ENCODE assay signal across 16 cellular contexts in genomic region chr3:59908280-59908679, GRCh38.
"Had no signal": no experiment of that assay in that cellular context is flagged by ENCODE, and none has a peak within 500 bp of the region (broad histone marks: within the 10 kb centered on the region; RNA-seq: fewer than 3 reads in every experiment).

No MANE protein-coding gene starts in this region.

- H3K9me3 ChIP-seq: adrenal gland, esophagus muscularis mucosa, lower lobe of right lung, neutrophil, thyroid gland had no signal

- H3K4me1 ChIP-seq: adrenal gland, esophagus muscularis mucosa, lower lobe of right lung, parathyroid adenoma, thyroid gland had no signal

- H3K4me3 ChIP-seq: adrenal gland, esophagus muscularis mucosa, hepatocyte, lower lobe of right lung, thyroid gland had no signal

- H3K4me2 ChIP-seq: hepatocyte had no signal

- DNase-seq: activated CD4-positive, alpha-beta T cell treated with anti-CD3 and anti-CD28 coated beads, Interleukin-2, amount 50 U/mL, for 4 hours; activated CD4-positive, CD25-positive, alpha-beta regulatory T cell treated with anti-CD3 and anti-CD28 coated beads, Interleukin-2, amount 50 U/mL, for 72 hours; activated naive CD4-positive, alpha-beta T cell treated with anti-CD3 and anti-CD28 coated beads for 36 hours; adrenal gland; lower lobe of right lung; midbrain; stimulated activated CD4-positive, alpha-beta T cell treated with anti-CD3 and anti-CD28 coated beads, Interleukin-4, amount 100 ng/mL, for 1 hour; stimulated activated naive B cell treated with anti-CD40 and anti-IgM and Interleukin-4, amounts not matched to agents 10 μg/mL and 1 μg/mL and 100 μg/mL, for 72 hours; T-cell; T-helper 9 cell had no signal

- ATAC-seq: activated T-helper 17 cell treated with anti-CD3 and anti-CD28 coated beads, Interleukin-2, amount 50 U/mL, for 72 hours; lower lobe of right lung; stimulated activated naive B cell treated with anti-CD40 and anti-IgM and Interleukin-4, amounts not matched to agents 10 μg/mL and 1 μg/mL and 100 μg/mL, for 72 hours; T-cell had no signal

- H3K36me3 ChIP-seq: adrenal gland, esophagus muscularis mucosa, lower lobe of right lung, neutrophil, thyroid gland had no signal

- H3K27me3 ChIP-seq: adrenal gland, esophagus muscularis mucosa, hepatocyte, neutrophil, thyroid gland had no signal

- H2AFZ ChIP-seq: hepatocyte, parathyroid adenoma had no signal

- H3K27ac ChIP-seq: adrenal gland, esophagus muscularis mucosa, hepatocyte, lower lobe of right lung, neutrophil, parathyroid adenoma, thyroid gland had no signal

- H3K9ac ChIP-seq: parathyroid adenoma had no signal
